In genomic region chr2:11754705-11755026, GRCh38 we compare ENCODE assay signal across 11 cellular contexts. TPM values are rescaled to one million over a fixed set of nuclear protein-coding genes. Genes with fewer than 3 reads are reported as not detected.
A peak's percentile ranks its signal among the peaks of the same experiment; 100 is the strongest.
DNase-seq lines count a peak whose midpoint lies in the region; ATAC-seq, FAIRE-seq and TF ChIP-seq lines count a peak whose summit lies in the region.
"Had no signal": no experiment of that assay in that cellular context is flagged by ENCODE, and none has a peak within 500 bp of the region (broad histone marks: within the 10 kb centered on the region; RNA-seq: fewer than 3 reads in every experiment).

No MANE protein-coding gene starts in this region.

- intact Hi-C loops in PC-3 (cut with micrococcal nuclease): no loop called here
- intact Hi-C loops in endothelial cell of umbilical vein (cut with micrococcal nuclease): loop anchor here (1.0 kb wide), 1 partner anchor 21 kb away; no protein-coding TSS in a partner anchor

- H3K9me3 ChIP-seq in PC-3 (ENCODE audit: low read length) (no peaks in the 10 kb centered on the region), endothelial cell of umbilical vein (replicated peaks; ENCODE audit: control insufficient read depth, insufficient read depth, low read length) (no peaks in the 10 kb centered on the region)
- H3K9me3 ChIP-seq: heart left ventricle had no signal

- BruUV-seq in PC-3 (replicated peaks; lab: Mats Ljungman, UMichigan): no TSS peak
- no TSS peak for BruUV-seq in endothelial cell of umbilical vein (replicated peaks; lab: Mats Ljungman, UMichigan)

- H3K9me1 ChIP-seq in endothelial cell of umbilical vein (replicated peaks; ENCODE audit: control insufficient read depth, extremely low read depth, insufficient read depth, low read length): no peaks in the 10 kb centered on the region

- TF ChIP-seq CTCF in PC-3 (conservative IDR thresholded peaks at IDR 0.05; ENCODE audit: low read depth, low read length) (no peak), endothelial cell of umbilical vein (IDR thresholded peaks at IDR 0.05; ENCODE audit: extremely low read depth in 1 of 2, insufficient read depth in 1 of 2, low read depth in 1 of 2, low read length in 2 of 2) (no peak)

- H3K36me3 ChIP-seq in PC-3 (ENCODE audit: low read depth, low read length): 0 out of 2 replicates have a peak, but pooled peaks cover 3% of the 10 kb centered on the region
- peaks cover 0 to 2% of the 10 kb centered on the region in 2 experiments for H3K36me3 ChIP-seq in endothelial cell of umbilical vein (ENCODE audit: control insufficient read depth in 2 of 2, extremely low read depth in 1 of 2, insufficient read depth in 2 of 2, low read length in 2 of 2)
- H3K36me3 ChIP-seq: heart left ventricle had no signal

- H3K4me1 ChIP-seq in PC-3 (ENCODE audit: insufficient read depth, low read length) (peaks cover 23% of the 10 kb centered on the region), endothelial cell of umbilical vein (ENCODE audit: control insufficient read depth, extremely low read depth, insufficient read depth, low read length) (peaks cover 30% of the 10 kb centered on the region)

- POLR2A ChIA-PET in PC-3 (lab: Charles Lee; ENCODE audit: unreplicated experiment): interaction anchor here (0.6 kb wide), 1 partner anchor 42 kb away, joined by 3 read pairs; no protein-coding TSS in a partner anchor
- POLR2A ChIA-PET in endothelial cell of umbilical vein (lab: Charles Lee): interaction anchor here (0.7 to 1.3 kb wide), 2 partner anchors 11 to 58 kb away, joined by 3 to 7 read pairs; no protein-coding TSS in a partner anchor

- H3K27ac ChIP-seq in PC-3 (ENCODE audit: low read length) (peak overlapping the region; percentile 12), endothelial cell of umbilical vein (ENCODE audit: insufficient read depth, low read depth, low read length) (peak overlapping the region; percentile 78)

- no peak for ATAC-seq in PC-3

- H3K4me3 Mint-ChIP-seq in activated T-cell treated with anti-CD3 and anti-CD28 coated beads, Interleukin-2, amount 50 U/mL, for 24 hours: peak overlapping the region; percentile 77
- peak overlapping the region; percentile 80 for H3K4me3 Mint-ChIP-seq in stimulated activated naive CD8-positive, alpha-beta T cell treated with anti-CD3 and anti-CD28 coated beads, Interleukin-15, Interleukin-2, amounts not matched to agents 100 ng/mL and 50 ng/mL, for 24 hours
- H3K4me3 Mint-ChIP-seq: dendritic cell treated with granulocyte-macrophage colony-stimulating factor and Interleukin-4, amounts not matched to agents 40 ng/mL and 50 ng/mL, for 4 days had no signal

- H3K36me3 Mint-ChIP-seq in activated T-cell treated with anti-CD3 and anti-CD28 coated beads, Interleukin-2, amount 50 U/mL, for 24 hours (ENCODE audit: low read depth): peaks cover 24% of the 10 kb centered on the region
- H3K36me3 Mint-ChIP-seq in stimulated activated naive CD8-positive, alpha-beta T cell treated with anti-CD3 and anti-CD28 coated beads, Interleukin-15, Interleukin-2, amounts not matched to agents 100 ng/mL and 50 ng/mL, for 24 hours (ENCODE audit: low read depth): peaks cover 19% of the 10 kb centered on the region

- dilution Hi-C loops in endothelial cell of umbilical vein (cut with MboI; ENCODE audit: extremely low pct_ligation_motif_present, low sequenced_read_pairs): no loop called here

- H3K4me2 ChIP-seq in PC-3 (ENCODE audit: low read length) (peak overlapping the region; percentile 63), endothelial cell of umbilical vein (ENCODE audit: insufficient read depth, low read length) (peak overlapping the region; percentile 67)

- H3K27me3 ChIP-seq in PC-3 (ENCODE audit: low read length) (no peaks in the 10 kb centered on the region), endothelial cell of umbilical vein (ENCODE audit: control insufficient read depth in 2 of 2, insufficient read depth in 2 of 2, low read length in 2 of 2) (no peaks in the 10 kb centered on the region)
- H3K27me3 ChIP-seq: heart left ventricle had no signal

- TF ChIP-seq POLR2A in endothelial cell of umbilical vein (IDR thresholded peaks at IDR 0.05; ENCODE audit: low read depth, low read length): no peak

- H3K4me3 ChIP-seq in PC-3 (ENCODE audit: low read length) (no peak overlapping the region), endothelial cell of umbilical vein (replicated peaks in 1 of 3; ENCODE audit: insufficient read depth in 1 of 3, low read depth in 1 of 3, low read length in 3 of 3) (no peak overlapping the region)

- no peak overlapping the region for H2AFZ ChIP-seq in PC-3 (ENCODE audit: low read length)
- no peak overlapping the region for H2AFZ ChIP-seq in endothelial cell of umbilical vein (ENCODE audit: low read depth, low read length)

- DNase-seq in activated T-cell treated with anti-CD3 and anti-CD28 coated beads, Interleukin-2, amount 50 U/mL, for 24 hours: no peak
- no peak for DNase-seq in activated T-cell treated with anti-CD3 and anti-CD28 coated beads for 4 hours
- DNase-seq in PC-3: no peak
- DNase-seq in endothelial cell of umbilical vein (ENCODE audit: low read depth, low spot score): no peak
- no peak for DNase-seq in activated gamma-delta T cell (lab: John Stamatoyannopoulos, UW)
- no peak for DNase-seq in SIG-M5 treated with dmso at 0.1 percent for 504 hours (lab: John Stamatoyannopoulos, UW; ENCODE audit: unreplicated experiment)
- no peak for DNase-seq in putamen (ENCODE audit: low spot score)

- H3K9me3 Mint-ChIP-seq in activated T-cell treated with anti-CD3 and anti-CD28 coated beads, Interleukin-2, amount 50 U/mL, for 24 hours: no peaks in the 10 kb centered on the region
- H3K9me3 Mint-ChIP-seq in stimulated activated naive CD8-positive, alpha-beta T cell treated with anti-CD3 and anti-CD28 coated beads, Interleukin-15, Interleukin-2, amounts not matched to agents 100 ng/mL and 50 ng/mL, for 24 hours: no peaks in the 10 kb centered on the region
- H3K9me3 Mint-ChIP-seq: dendritic cell treated with granulocyte-macrophage colony-stimulating factor and Interleukin-4, amounts not matched to agents 40 ng/mL and 50 ng/mL, for 4 days had no signal

- H3K9ac ChIP-seq in PC-3 (ENCODE audit: low read length): no peak overlapping the region
- no peak overlapping the region for H3K9ac ChIP-seq in endothelial cell of umbilical vein (replicated peaks; ENCODE audit: extremely low read depth, insufficient read depth, low read length)

- H3F3A ChIP-seq in PC-3 (ENCODE audit: low read length, unreplicated experiment): peaks cover 3% of the 10 kb centered on the region

- H3K27ac Mint-ChIP-seq in activated T-cell treated with anti-CD3 and anti-CD28 coated beads, Interleukin-2, amount 50 U/mL, for 24 hours: peak overlapping the region; percentile 94
- H3K27ac Mint-ChIP-seq in stimulated activated naive CD8-positive, alpha-beta T cell treated with anti-CD3 and anti-CD28 coated beads, Interleukin-15, Interleukin-2, amounts not matched to agents 100 ng/mL and 50 ng/mL, for 24 hours: peak overlapping the region; percentile 94

- no peaks in the 10 kb centered on the region for H3K9me2 ChIP-seq in PC-3 (replicated peaks; ENCODE audit: low read length)

- peaks cover 89% of the 10 kb centered on the region for H3K79me2 ChIP-seq in PC-3 (ENCODE audit: low read length)
- H3K79me2 ChIP-seq in endothelial cell of umbilical vein (ENCODE audit: control insufficient read depth, insufficient read depth, low read length): peaks cover 84% of the 10 kb centered on the region

- peaks cover 91% of the 10 kb centered on the region for H3K4me1 Mint-ChIP-seq in activated T-cell treated with anti-CD3 and anti-CD28 coated beads, Interleukin-2, amount 50 U/mL, for 24 hours (ENCODE audit: low read depth)
- H3K4me1 Mint-ChIP-seq in stimulated activated naive CD8-positive, alpha-beta T cell treated with anti-CD3 and anti-CD28 coated beads, Interleukin-15, Interleukin-2, amounts not matched to agents 100 ng/mL and 50 ng/mL, for 24 hours (ENCODE audit: low read depth): peaks cover 96% of the 10 kb centered on the region

- FAIRE-seq in endothelial cell of umbilical vein (lab: Jason Lieb, UNC): no peak
- FAIRE-seq: TTC549 had no signal

- H3K27me3 Mint-ChIP-seq in activated T-cell treated with anti-CD3 and anti-CD28 coated beads, Interleukin-2, amount 50 U/mL, for 24 hours: no peaks in the 10 kb centered on the region
- H3K27me3 Mint-ChIP-seq in stimulated activated naive CD8-positive, alpha-beta T cell treated with anti-CD3 and anti-CD28 coated beads, Interleukin-15, Interleukin-2, amounts not matched to agents 100 ng/mL and 50 ng/mL, for 24 hours: no peaks in the 10 kb centered on the region

- H4K20me1 ChIP-seq in PC-3 (ENCODE audit: low read length) (peaks cover 35% of the 10 kb centered on the region; the same call in 1 of the 2 replicates), endothelial cell of umbilical vein (replicated peaks; ENCODE audit: control insufficient read depth, extremely low read depth, insufficient read depth, low read length) (no peaks in the 10 kb centered on the region)

- CTCF ChIA-PET in PC-3 (lab: Charles Lee): interaction anchor here (0.6 to 2.0 kb wide), 3 partner anchors 11 to 25 kb away, joined by 6 read pairs; no protein-coding TSS in a partner anchor
- CTCF ChIA-PET in endothelial cell of umbilical vein (lab: Charles Lee): interaction anchor here (1.1 to 3.9 kb wide), 7 partner anchors 10 to 67 kb away, joined by 3 to 33 read pairs (median 10); no protein-coding TSS in a partner anchor

TF ChIP-seq in endothelial cell of umbilical vein, 7 proteins besides CTCF, POLR2A, EP300 and RAD21 (continues in another document):
- TF ChIP-seq FOS (IDR thresholded peaks at IDR 0.05; ENCODE audit: borderline replicate concordance, insufficient read depth, low read length): no peak
- TF ChIP-seq POLR2AphosphoS5 (IDR thresholded peaks at IDR 0.05; ENCODE audit: insufficient read depth, low read depth, low read length): no peak
- no peak for TF ChIP-seq EZH2 (IDR thresholded peaks at IDR 0.05; ENCODE audit: borderline replicate concordance, low read depth, low read length, severe bottlenecking)
- TF ChIP-seq GATA2 (IDR thresholded peaks at IDR 0.05; ENCODE audit: insufficient read depth, insufficient read length, low read depth, low read length): no peak
- no peak for TF ChIP-seq JUN (IDR thresholded peaks at IDR 0.05; ENCODE audit: borderline replicate concordance, insufficient read depth, insufficient read length, low read depth)
- no peak for TF ChIP-seq MYC (IDR thresholded peaks at IDR 0.05; ENCODE audit: low read depth, low read length)

RNA-seq across cellular contexts. Expression of gene LPIN1, which starts 8.2 kb away (rescaled TPM):
- total RNA-seq in PC-3 (2014; rRNA removed) (40.9 and 46.9 TPM in 2 replicates), endothelial cell of umbilical vein (66.6 and 80.4 TPM in 2 replicates)
- polyA plus RNA-seq in endothelial cell of umbilical vein: 19.5 and 26.6 TPM in 2 replicates
- 26.1 TPM in 2 replicates for polyA plus RNA-seq in endothelial cell of umbilical vein (2011; cell fraction: cytosol; rRNA removed)
- 77.8 and 85.7 TPM in 2 replicates for polyA plus RNA-seq in endothelial cell of umbilical vein (2011; cell fraction: nucleus; rRNA removed)
- 25.5 and 31.7 TPM in 2 replicates for polyA plus RNA-seq in endothelial cell of umbilical vein (2012)
- 46.4 and 48.3 TPM in 2 replicates for polyA minus RNA-seq in endothelial cell of umbilical vein
- 12.7 TPM for polyA minus RNA-seq in endothelial cell of umbilical vein (2011; cell fraction: cytosol; rRNA and poly(A)+ RNA removed)
- 47.4 and 60.8 TPM in 2 replicates for polyA minus RNA-seq in endothelial cell of umbilical vein (2011; cell fraction: nucleus; rRNA and poly(A)+ RNA removed)
